In the genomic region with DNA sequence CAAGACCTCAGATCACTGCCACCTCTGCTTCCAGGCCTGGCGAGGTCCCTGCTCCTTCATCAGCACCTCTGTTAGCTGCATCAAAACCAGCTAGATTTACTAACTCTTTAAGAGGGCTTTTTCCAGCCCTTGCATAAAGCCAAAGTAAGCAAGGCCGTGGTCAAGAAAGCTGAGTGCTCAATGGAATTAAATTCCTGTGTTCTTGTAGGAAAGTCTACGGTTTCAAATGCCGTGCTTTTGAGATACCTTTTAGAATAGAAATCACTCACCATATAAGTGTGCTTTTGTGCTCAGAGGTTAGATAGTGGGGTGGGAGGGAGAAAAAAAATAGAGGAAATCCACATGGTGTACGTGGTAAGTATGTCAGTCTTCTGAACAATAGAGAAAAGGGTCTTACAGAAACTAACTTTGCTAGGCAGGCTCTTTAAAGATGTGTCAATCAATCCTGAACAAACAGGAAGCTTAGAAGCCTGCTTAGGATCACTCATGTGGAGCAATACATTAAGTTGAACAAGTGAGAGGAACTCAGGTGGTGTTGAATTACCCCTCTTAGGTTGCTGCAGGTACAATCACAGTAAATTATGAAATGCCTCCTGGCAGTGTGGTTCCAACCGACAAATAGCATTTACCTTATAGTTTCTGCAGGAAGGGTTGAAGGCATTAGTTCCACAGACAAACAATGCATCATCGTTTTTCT, we compare ENCODE assay signal across 14 cellular contexts.
DNase-seq lines count a peak whose midpoint lies in the region; ATAC-seq and TF ChIP-seq lines count a peak whose summit lies in the region.
"Had no signal": no experiment of that assay in that cellular context is flagged by ENCODE, and none has a peak within 500 bp of the region (broad histone marks: within the 10 kb centered on the region; RNA-seq: fewer than 3 reads in every experiment).

No MANE protein-coding gene starts in this region.

- H3K27me3 Mint-ChIP-seq in activated CD4-positive, alpha-beta T cell treated with anti-CD3 and anti-CD28 coated beads for 36 hours: no peaks in the 10 kb centered on the region
- H3K27me3 Mint-ChIP-seq in immature natural killer cell (ENCODE audit: low read depth in 3 of 3): peaks cover 0 to 2% (median 0%) of the 10 kb centered on the region in 3 donors
- H3K27me3 Mint-ChIP-seq: activated CD8-positive, alpha-beta T cell treated with anti-CD3 and anti-CD28 coated beads for 36 hours had no signal

- CTCF ChIA-PET in activated CD4-positive, alpha-beta T cell treated with anti-CD3 and anti-CD28 coated beads for 36 hours (lab: Charles Lee): no interaction called here

- POLR2A ChIA-PET in activated CD4-positive, alpha-beta T cell treated with anti-CD3 and anti-CD28 coated beads for 36 hours (lab: Charles Lee): no interaction called here

- TF ChIP-seq CTCF in kidney epithelial cell (IDR thresholded peaks at IDR 0.05; ENCODE audit: insufficient read depth, low read length, poor library complexity, severe bottlenecking): no peak

- no peaks in the 10 kb centered on the region for H3K27me3 ChIP-seq in kidney epithelial cell (ENCODE audit: control insufficient read depth, insufficient read depth, low read length)
- H3K27me3 ChIP-seq: brain microvascular endothelial cell had no signal

- H3K36me3 Mint-ChIP-seq in activated CD4-positive, alpha-beta T cell treated with anti-CD3 and anti-CD28 coated beads for 36 hours (ENCODE audit: low read depth): no peaks in the 10 kb centered on the region
- H3K36me3 Mint-ChIP-seq in immature natural killer cell: no peaks in the 10 kb centered on the region

- DNase-seq in DMS153 (lab: John Stamatoyannopoulos, UW) (peak; percentile 80), NCI-H1417 (lab: John Stamatoyannopoulos, UW) (peak; percentile 59 to 91 (median 87)), NCI-H526 treated with DMSO at 0.1 percent for 48 hours (lab: John Stamatoyannopoulos, UW) (peak; percentile 56), kidney epithelial cell (ENCODE audit: low read depth) (peak; percentile 26), immature natural killer cell (no peak)
- DNase-seq in activated CD4-positive, alpha-beta T cell treated with anti-CD3 and anti-CD28 coated beads for 36 hours: no peak
- DNase-seq: activated CD8-positive, alpha-beta T cell treated with anti-CD3 and anti-CD28 coated beads for 36 hours; brain microvascular endothelial cell; effector CD4-positive, alpha-beta T cell; foreskin melanocyte; NCI-H226; psoas muscle had no signal

- H3K4me1 Mint-ChIP-seq in activated CD4-positive, alpha-beta T cell treated with anti-CD3 and anti-CD28 coated beads for 36 hours: peaks cover 11% of the 10 kb centered on the region
- peaks cover 14 to 22% of the 10 kb centered on the region in 2 donors for H3K4me1 Mint-ChIP-seq in immature natural killer cell

- no peak for ATAC-seq in HG03565 (IDR thresholded peaks at IDR 0.05; ENCODE audit: unreplicated experiment)
- ATAC-seq in activated CD4-positive, alpha-beta T cell treated with anti-CD3 and anti-CD28 coated beads for 36 hours: no peak
- ATAC-seq in GM21381 (IDR thresholded peaks at IDR 0.05; ENCODE audit: unreplicated experiment): no peak
- ATAC-seq: activated CD8-positive, alpha-beta T cell treated with anti-CD3 and anti-CD28 coated beads for 36 hours; psoas muscle had no signal

- no peaks in the 10 kb centered on the region for H3K9me3 Mint-ChIP-seq in activated CD4-positive, alpha-beta T cell treated with anti-CD3 and anti-CD28 coated beads for 36 hours (ENCODE audit: low read depth)
- H3K9me3 Mint-ChIP-seq in immature natural killer cell: no peaks in the 10 kb centered on the region
- H3K9me3 Mint-ChIP-seq: activated CD8-positive, alpha-beta T cell treated with anti-CD3 and anti-CD28 coated beads for 36 hours had no signal

- no peaks in the 10 kb centered on the region for H3K36me3 ChIP-seq in kidney epithelial cell (ENCODE audit: control insufficient read depth, insufficient read depth, low read length)
- H3K36me3 ChIP-seq: brain microvascular endothelial cell had no signal

- H3K27ac Mint-ChIP-seq in activated CD4-positive, alpha-beta T cell treated with anti-CD3 and anti-CD28 coated beads for 36 hours: no peak overlapping the region
- H3K27ac Mint-ChIP-seq in immature natural killer cell: no peak overlapping the region
- H3K27ac Mint-ChIP-seq: activated CD8-positive, alpha-beta T cell treated with anti-CD3 and anti-CD28 coated beads for 36 hours had no signal

- intact Hi-C loops in activated CD4-positive, alpha-beta T cell treated with anti-CD3 and anti-CD28 coated beads for 36 hours (cut with DNase I, micrococcal nuclease): no loop called here

- no peak overlapping the region for H3K4me3 ChIP-seq in kidney epithelial cell (ENCODE audit: low read depth, low read length)
- H3K4me3 ChIP-seq: psoas muscle had no signal

- no peak overlapping the region for H3K4me3 Mint-ChIP-seq in activated CD4-positive, alpha-beta T cell treated with anti-CD3 and anti-CD28 coated beads for 36 hours
- H3K4me3 Mint-ChIP-seq in immature natural killer cell: no peak overlapping the region
- H3K4me3 Mint-ChIP-seq: activated CD8-positive, alpha-beta T cell treated with anti-CD3 and anti-CD28 coated beads for 36 hours had no signal

Comparison
In these comparisons a context has a peak if more than half of its experiments do, and no peak if none do; other contexts are left out.
1. DNase-seq: peak in DMS153 (single experiment), NCI-H1417 (3 of 3), NCI-H526 treated with DMSO at 0.1 percent for 48 hours (single experiment) and kidney epithelial cell (single experiment); none in activated CD4-positive, alpha-beta T cell treated with anti-CD3 and anti-CD28 coated beads for 36 hours (single experiment) and immature natural killer cell (0 of 3).